26 cellular contexts compared by ENCODE assay signal in genomic region chr16:31228206-31228605, GRCh38. TPM values are rescaled to one million over a fixed set of nuclear protein-coding genes. Genes with fewer than 3 reads are reported as not detected.
DNase-seq lines count a peak whose midpoint lies in the region; ATAC-seq, FAIRE-seq and TF ChIP-seq lines count a peak whose summit lies in the region.
"Had no signal": no experiment of that assay in that cellular context is flagged by ENCODE, and none has a peak within 500 bp of the region (broad histone marks: within the 10 kb centered on the region; RNA-seq: fewer than 3 reads in every experiment).

No MANE protein-coding gene starts in this region.

- H3K4me1 ChIP-seq in HepG2 (ENCODE audit: insufficient read depth, low read length), result no peaks in the 10 kb centered on the region
- H3K4me1 ChIP-seq in right lobe of liver, result no peaks in the 10 kb centered on the region
- no peaks in the 10 kb centered on the region for H3K4me1 ChIP-seq in psoas muscle
- H3K4me1 ChIP-seq: BE2C had no signal

- TF ChIP-seq EP300 in HepG2 (IDR thresholded peaks at IDR 0.05; ENCODE audit: low read depth in 2 of 2, low read length in 2 of 2) (no peak), HepG2 (CRISPR knock-in tag; IDR thresholded peaks at IDR 0.05; ENCODE audit: borderline replicate concordance) (no peak)

- DNase-seq in HepG2 (ENCODE audit: low spot score) (no peak), right lobe of liver (no peak), psoas muscle (no peak), hippocampal formation (lab: John Stamatoyannopoulos, UW) (no peak), NOMO-1 treated with DMSO at 0.1 percent for 48 hours (lab: John Stamatoyannopoulos, UW; ENCODE audit: unreplicated experiment) (no peak)
- no peak for DNase-seq in activated CD4-positive, alpha-beta T cell treated with anti-CD3 and anti-CD28 coated beads, Interleukin-2, amount 10 ng/mL, durations not matched to agents 7 days and 5 days
- DNase-seq: BE2C; CD4-positive, alpha-beta T cell; CD8-positive, alpha-beta memory T cell; DMS 273 treated with DMSO at 0.1 percent for 48 hours; DMS79; EL; GDM1; GM23248; H9; HFFc6 had no signal

- no TSS peak for BruUV-seq in HepG2 (replicated peaks; lab: Mats Ljungman, UMichigan)

- H3K9me3 ChIP-seq in HepG2 (ENCODE audit: low read length), result no peaks in the 10 kb centered on the region
- H3K9me3 ChIP-seq in right lobe of liver, result no peaks in the 10 kb centered on the region
- H3K9me3 ChIP-seq in psoas muscle, result no peaks in the 10 kb centered on the region
- H3K9me3 ChIP-seq: BE2C had no signal

- no peak overlapping the region for H3K9ac ChIP-seq in HepG2 (ENCODE audit: insufficient read depth, low read depth, low read length)
- H3K9ac ChIP-seq: BLaER1 treated with 17β-estradiol and CSF1 and Interleukin-3, amounts not matched to agents 10 nM and 100 nM; GM23248 had no signal

- no peak overlapping the region for H3K27ac Mint-ChIP-seq in activated CD4-positive, alpha-beta T cell treated with anti-CD3 and anti-CD28 coated beads, Interleukin-2, amount 10 ng/mL, durations not matched to agents 7 days and 5 days
- H3K27ac Mint-ChIP-seq: CD14-positive monocyte; CD4-positive, alpha-beta T cell; CD8-positive, alpha-beta memory T cell; H9; HFFc6 had no signal

- H3K4me3 Mint-ChIP-seq in activated CD4-positive, alpha-beta T cell treated with anti-CD3 and anti-CD28 coated beads, Interleukin-2, amount 10 ng/mL, durations not matched to agents 7 days and 5 days, result no peak overlapping the region
- H3K4me3 Mint-ChIP-seq: CD14-positive monocyte; CD4-positive, alpha-beta T cell; CD8-positive, alpha-beta memory T cell; H9; HFFc6 had no signal

- TF ChIP-seq POLR2A in HepG2 (IDR thresholded peaks at IDR 0.05; ENCODE audit: insufficient read depth in 1 of 2, low read depth in 2 of 2, low read length in 2 of 2) (no peak), right lobe of liver (IDR thresholded peaks at IDR 0.05) (no peak)

- no peaks in the 10 kb centered on the region for H3K36me3 ChIP-seq in HepG2 (replicated peaks in 1 of 2; ENCODE audit: control insufficient read depth in 1 of 2, insufficient read depth in 2 of 2, low read length in 2 of 2)
- no peaks in the 10 kb centered on the region for H3K36me3 ChIP-seq in right lobe of liver
- H3K36me3 ChIP-seq in psoas muscle (ENCODE audit: insufficient read depth in 1 of 2, low read depth in 1 of 2), result peaks cover 3 to 27% of the 10 kb centered on the region in 2 donors
- H3K36me3 ChIP-seq: BE2C; BLaER1 treated with 17β-estradiol and CSF1 and Interleukin-3, amounts not matched to agents 10 nM and 100 nM had no signal

- no peak overlapping the region for H3K4me2 ChIP-seq in HepG2 (ENCODE audit: low read depth, low read length)

- H3K36me3 Mint-ChIP-seq in activated CD4-positive, alpha-beta T cell treated with anti-CD3 and anti-CD28 coated beads, Interleukin-2, amount 10 ng/mL, durations not matched to agents 7 days and 5 days (ENCODE audit: low read depth), result no peaks in the 10 kb centered on the region
- H3K36me3 Mint-ChIP-seq: CD8-positive, alpha-beta memory T cell had no signal

- H4K20me1 ChIP-seq in HepG2 (ENCODE audit: insufficient read depth, low read length), result no peaks in the 10 kb centered on the region
- H4K20me1 ChIP-seq: BLaER1 treated with 17β-estradiol and CSF1 and Interleukin-3, amounts not matched to agents 10 nM and 100 nM had no signal

- no peak for TF ChIP-seq CTCF in HepG2 (CRISPR knock-in tag; IDR thresholded peaks at IDR 0.05)
- no peak for TF ChIP-seq CTCF in right lobe of liver (IDR thresholded peaks at IDR 0.05)
- no peak for TF ChIP-seq CTCF in psoas muscle (IDR thresholded peaks at IDR 0.05)

- no peaks in the 10 kb centered on the region for H3K9me3 Mint-ChIP-seq in activated CD4-positive, alpha-beta T cell treated with anti-CD3 and anti-CD28 coated beads, Interleukin-2, amount 10 ng/mL, durations not matched to agents 7 days and 5 days
- H3K9me3 Mint-ChIP-seq: CD4-positive, alpha-beta T cell; CD8-positive, alpha-beta memory T cell; HFFc6 had no signal

- H3K27ac ChIP-seq in HepG2 (ENCODE audit: extremely low read length, insufficient read depth, low read length), result no peak overlapping the region
- no peak overlapping the region for H3K27ac ChIP-seq in right lobe of liver
- H3K27ac ChIP-seq in psoas muscle, result no peak overlapping the region
- H3K27ac ChIP-seq: 22Rv1; BLaER1 treated with 17β-estradiol and CSF1 and Interleukin-3, amounts not matched to agents 10 nM and 100 nM; GM23248 had no signal

- no peaks in the 10 kb centered on the region for H3K79me2 ChIP-seq in HepG2 (ENCODE audit: insufficient read depth, low read length)

- 50% methylated on average over 4 of the region's 4 CpGs for WGBS in HepG2 (ENCODE audit: low lambda C conversion rate)
- no CpG with 5 or more reads among the region's 4 CpGs for WGBS in right lobe of liver (ENCODE audit: insufficient coverage, low coverage, low lambda C conversion rate, missing lambda C conversion rate)
- 94 to 97% (median 95%) methylated on average over 4 of the region's 4 CpGs for WGBS in psoas muscle, 3 donors

- H3K4me3 ChIP-seq in HepG2 (replicated peaks in 1 of 3; ENCODE audit: insufficient read depth in 1 of 3, low read depth in 2 of 3, low read length in 3 of 3) (no peak overlapping the region), right lobe of liver (no peak overlapping the region), psoas muscle (no peak overlapping the region)
- H3K4me3 ChIP-seq: BLaER1 treated with 17β-estradiol and CSF1 and Interleukin-3, amounts not matched to agents 10 nM and 100 nM; GM23248 had no signal

- intact Hi-C loops in HepG2 (cut with micrococcal nuclease; ENCODE audit: unreplicated experiment) (no loop called here), right lobe of liver (cut with DNase I) (loop anchor here in 1 of 2 donors (10.0 kb wide), 1 partner anchor 127 kb away; the partner anchor contains the start of gene ITGAX), psoas muscle (cut with DNase I) (no loop called here)

- no peak for FAIRE-seq in HepG2 (lab: Jason Lieb, UNC)
- FAIRE-seq: A204.1, D721Med, GM12891, H1 had no signal

- CTCF ChIA-PET in HepG2 (lab: Yijun Ruan, JAX; ENCODE audit: low intra/inter-chr PET ratio, low total read pairs), result no interaction called here
- CTCF ChIA-PET in activated CD4-positive, alpha-beta T cell treated with anti-CD3 and anti-CD28 coated beads, Interleukin-2, amount 10 ng/mL, durations not matched to agents 7 days and 5 days (lab: Charles Lee), result interaction anchor here (0.6 to 2.2 kb wide), 7 partner anchors 11 to 114 kb away, joined by 3 to 9 read pairs (median 3); partner anchors contain the start of gene PYDC1

- ATAC-seq in HepG2 (peak; percentile 60), right lobe of liver (no peak), esophagus mucosa (peak; percentile 32), psoas muscle (peak in 3 of 4 donors; percentile 29 to 45 (median 39))
- ATAC-seq: HCT116 had no signal

- in situ Hi-C loops in HepG2 (cut with HindIII; ENCODE audit: extremely low pct_ligation_motif_present, low pct_unique_long_range_greater_than_20kb), result no loop called here

- H3K27me3 Mint-ChIP-seq in activated CD4-positive, alpha-beta T cell treated with anti-CD3 and anti-CD28 coated beads, Interleukin-2, amount 10 ng/mL, durations not matched to agents 7 days and 5 days, result peaks cover 3% of the 10 kb centered on the region
- H3K27me3 Mint-ChIP-seq: CD4-positive, alpha-beta T cell had no signal

- no peak overlapping the region for H2AFZ ChIP-seq in HepG2 (ENCODE audit: low read length)
- H2AFZ ChIP-seq: GM23248 had no signal

- peaks cover 5 to 27% of the 10 kb centered on the region in 2 experiments; a peak in 4 of 5 replicates for H3K27me3 ChIP-seq in HepG2 (ENCODE audit: control insufficient read depth in 1 of 2, insufficient read depth in 2 of 2, low read length in 2 of 2)
- no peaks in the 10 kb centered on the region for H3K27me3 ChIP-seq in right lobe of liver
- H3K27me3 ChIP-seq in psoas muscle (ENCODE audit: insufficient read depth in 3 of 3, low read length in 2 of 3), result no peaks in the 10 kb centered on the region
- H3K27me3 ChIP-seq: BLaER1 treated with 17β-estradiol and CSF1 and Interleukin-3, amounts not matched to agents 10 nM and 100 nM had no signal

- TF ChIP-seq RAD21 in HepG2 (CRISPR knock-in tag; IDR thresholded peaks at IDR 0.05), result no peak

- no peaks in the 10 kb centered on the region for H3K4me1 Mint-ChIP-seq in activated CD4-positive, alpha-beta T cell treated with anti-CD3 and anti-CD28 coated beads, Interleukin-2, amount 10 ng/mL, durations not matched to agents 7 days and 5 days
- H3K4me1 Mint-ChIP-seq: CD8-positive, alpha-beta memory T cell had no signal

- POLR2A ChIA-PET in HepG2 (lab: Yijun Ruan, JAX), result no interaction called here
- POLR2A ChIA-PET in activated CD4-positive, alpha-beta T cell treated with anti-CD3 and anti-CD28 coated beads, Interleukin-2, amount 10 ng/mL, durations not matched to agents 7 days and 5 days (lab: Charles Lee), result no interaction called here

RNA-seq across cellular contexts. Expression of gene PYDC1, which starts 11.3 kb away (rescaled TPM):
- total RNA-seq in HepG2 (2016; rRNA removed; fragmentation: Illumina TruSeq; extraction: Trizol) (not detected in 2 replicates), right lobe of liver (not detected), esophagus mucosa (not detected), psoas muscle (not detected)
- total RNA-seq in HepG2 (2016; cell fraction: cytosol; rRNA removed; fragmentation: Illumina TruSeq; extraction: Trizol; ENCODE audit: low read depth), result not detected in 2 replicates
- total RNA-seq in HepG2 (2016; cell fraction: insoluble cytoplasmic fraction; rRNA removed; fragmentation: Illumina TruSeq; extraction: Trizol), result not detected in 2 replicates
- total RNA-seq in HepG2 (2016; cell fraction: membrane; rRNA removed; fragmentation: Illumina TruSeq; extraction: Trizol), result not detected in 2 replicates
- total RNA-seq in HepG2 (2016; cell fraction: nucleus; rRNA removed; fragmentation: Illumina TruSeq; extraction: Trizol), result not detected in 2 replicates
- polyA plus RNA-seq in HepG2 (2011; rRNA removed) (not detected in 2 replicates), psoas muscle (not detected)
- polyA plus RNA-seq in HepG2 (2011; cell fraction: cytosol; rRNA removed), result not detected in 2 replicates
- not detected in 2 replicates for polyA plus RNA-seq in HepG2 (2011; cell fraction: nucleus; rRNA removed)
- not detected in 2 replicates for polyA plus RNA-seq in HepG2 (2012)
- not detected in 2 replicates for polyA plus RNA-seq in HepG2 (2016; cell fraction: cytosol; fragmentation: Illumina TruSeq; extraction: Trizol; ENCODE audit: low read depth)
- not detected in 2 replicates for polyA plus RNA-seq in HepG2 (2016; cell fraction: insoluble cytoplasmic fraction; fragmentation: Illumina TruSeq; extraction: Trizol; ENCODE audit: low read depth)
- polyA plus RNA-seq in HepG2 (2016; cell fraction: membrane; fragmentation: Illumina TruSeq; extraction: Trizol; ENCODE audit: low read depth), result not detected in 2 replicates
- polyA plus RNA-seq in HepG2 (2016; cell fraction: nucleus; fragmentation: Illumina TruSeq; extraction: Trizol; ENCODE audit: insufficient read depth, low read depth), result not detected in 2 replicates
- not detected in 2 replicates for polyA minus RNA-seq in HepG2 (2011; rRNA and poly(A)+ RNA removed; ENCODE audit: low replicate concordance)
- not detected in 2 replicates for polyA minus RNA-seq in HepG2 (2011; cell fraction: cytosol; rRNA and poly(A)+ RNA removed)
- polyA minus RNA-seq in HepG2 (2011; cell fraction: nucleus; rRNA and poly(A)+ RNA removed), result not detected in 2 replicates
- total RNA-seq in activated CD4-positive, alpha-beta T cell treated with anti-CD3 and anti-CD28 coated beads, Interleukin-2, amount 10 ng/mL, durations not matched to agents 7 days and 5 days, result not detected
- total RNA-seq: CD4-positive, alpha-beta T cell; CD8-positive, alpha-beta memory T cell; GM23248; HFFc6 had no signal
- polyA plus RNA-seq: AG04450; CD14-positive monocyte; CD8-positive, alpha-beta memory T cell; GM23248 had no signal

RNA-seq across cellular contexts. Expression of gene TRIM72, which starts 14.3 kb away (rescaled TPM):
- total RNA-seq in HepG2 (2016; rRNA removed; fragmentation: Illumina TruSeq; extraction: Trizol) (not detected in 2 replicates), right lobe of liver (under 1 TPM in 1 of 6 experiments, not detected in 5; 0.06 TPM), esophagus mucosa (0.04 TPM), psoas muscle (100 to 1,000 TPM; 155 to 236 (median 229) TPM)
- total RNA-seq in HepG2 (2016; cell fraction: cytosol; rRNA removed; fragmentation: Illumina TruSeq; extraction: Trizol; ENCODE audit: low read depth), result not detected in 2 replicates
- total RNA-seq in HepG2 (2016; cell fraction: insoluble cytoplasmic fraction; rRNA removed; fragmentation: Illumina TruSeq; extraction: Trizol), result not detected in 2 replicates
- not detected in 2 replicates for total RNA-seq in HepG2 (2016; cell fraction: membrane; rRNA removed; fragmentation: Illumina TruSeq; extraction: Trizol)
- total RNA-seq in HepG2 (2016; cell fraction: nucleus; rRNA removed; fragmentation: Illumina TruSeq; extraction: Trizol), result not detected in 2 replicates
- polyA plus RNA-seq in HepG2 (2011; rRNA removed) (not detected in 2 replicates), psoas muscle (100 to 1,000 TPM in 1 of 3 donors, 10 to 100 TPM in 2; 62.9 to 132 (median 64.8) TPM)
- polyA plus RNA-seq in HepG2 (2011; cell fraction: cytosol; rRNA removed), result not detected in 2 replicates
- 0.05 TPM in 1 of 2 replicates, not detected in the other for polyA plus RNA-seq in HepG2 (2011; cell fraction: nucleus; rRNA removed)
- polyA plus RNA-seq in HepG2 (2012), result not detected in 2 replicates
- not detected in 2 replicates for polyA plus RNA-seq in HepG2 (2016; cell fraction: cytosol; fragmentation: Illumina TruSeq; extraction: Trizol; ENCODE audit: low read depth)
- polyA plus RNA-seq in HepG2 (2016; cell fraction: insoluble cytoplasmic fraction; fragmentation: Illumina TruSeq; extraction: Trizol; ENCODE audit: low read depth), result not detected in 2 replicates
- not detected in 2 replicates for polyA plus RNA-seq in HepG2 (2016; cell fraction: membrane; fragmentation: Illumina TruSeq; extraction: Trizol; ENCODE audit: low read depth)
- polyA plus RNA-seq in HepG2 (2016; cell fraction: nucleus; fragmentation: Illumina TruSeq; extraction: Trizol; ENCODE audit: insufficient read depth, low read depth), result not detected in 2 replicates
- polyA minus RNA-seq in HepG2 (2011; rRNA and poly(A)+ RNA removed; ENCODE audit: low replicate concordance), result 0.02 TPM in 1 of 2 replicates, not detected in the other
- polyA minus RNA-seq in HepG2 (2011; cell fraction: cytosol; rRNA and poly(A)+ RNA removed), result not detected in 2 replicates
- polyA minus RNA-seq in HepG2 (2011; cell fraction: nucleus; rRNA and poly(A)+ RNA removed), result not detected in 2 replicates
- total RNA-seq in activated CD4-positive, alpha-beta T cell treated with anti-CD3 and anti-CD28 coated beads, Interleukin-2, amount 10 ng/mL, durations not matched to agents 7 days and 5 days, result not detected
- total RNA-seq: CD8-positive, alpha-beta memory T cell; GM23248 had no signal
- polyA plus RNA-seq: AG04450; CD14-positive monocyte; CD8-positive, alpha-beta memory T cell; GM23248 had no signal

RNA-seq across cellular contexts. Expression of gene PYCARD, which starts 25.6 kb away (rescaled TPM):
- total RNA-seq in HepG2 (2016; rRNA removed; fragmentation: Illumina TruSeq; extraction: Trizol) (4.4 and 4.8 TPM in 2 replicates), right lobe of liver (10 to 100 TPM in 3 of 6 experiments, 1 to 10 TPM in 3; 5.7 to 14.9 (median 9.6) TPM), esophagus mucosa (75.6 TPM), psoas muscle (1 to 10 TPM; 2.6 to 3.2 (median 3.0) TPM)
- 3.8 and 4.5 TPM in 2 replicates for total RNA-seq in HepG2 (2016; cell fraction: cytosol; rRNA removed; fragmentation: Illumina TruSeq; extraction: Trizol; ENCODE audit: low read depth)
- total RNA-seq in HepG2 (2016; cell fraction: insoluble cytoplasmic fraction; rRNA removed; fragmentation: Illumina TruSeq; extraction: Trizol), result 3.7 and 4.7 TPM in 2 replicates
- 3.8 and 5.0 TPM in 2 replicates for total RNA-seq in HepG2 (2016; cell fraction: membrane; rRNA removed; fragmentation: Illumina TruSeq; extraction: Trizol)
- total RNA-seq in HepG2 (2016; cell fraction: nucleus; rRNA removed; fragmentation: Illumina TruSeq; extraction: Trizol), result 1.8 and 2.4 TPM in 2 replicates
- polyA plus RNA-seq in HepG2 (2011; rRNA removed) (6.0 and 9.2 TPM in 2 replicates), psoas muscle (1 to 10 TPM; 2.1 to 4.9 (median 3.4) TPM)
- polyA plus RNA-seq in HepG2 (2011; cell fraction: cytosol; rRNA removed), result 3.7 and 11.2 TPM in 2 replicates
- 7.2 and 9.7 TPM in 2 replicates for polyA plus RNA-seq in HepG2 (2011; cell fraction: nucleus; rRNA removed)
- polyA plus RNA-seq in HepG2 (2012), result 3.6 and 4.1 TPM in 2 replicates
- polyA plus RNA-seq in HepG2 (2016; cell fraction: cytosol; fragmentation: Illumina TruSeq; extraction: Trizol; ENCODE audit: low read depth), result 3.8 and 5.0 TPM in 2 replicates
- polyA plus RNA-seq in HepG2 (2016; cell fraction: insoluble cytoplasmic fraction; fragmentation: Illumina TruSeq; extraction: Trizol; ENCODE audit: low read depth), result 4.4 and 4.5 TPM in 2 replicates
- polyA plus RNA-seq in HepG2 (2016; cell fraction: membrane; fragmentation: Illumina TruSeq; extraction: Trizol; ENCODE audit: low read depth), result 2.7 and 3.2 TPM in 2 replicates
- polyA plus RNA-seq in HepG2 (2016; cell fraction: nucleus; fragmentation: Illumina TruSeq; extraction: Trizol; ENCODE audit: insufficient read depth, low read depth), result 0.87 and 3.1 TPM in 2 replicates
- polyA minus RNA-seq in HepG2 (2011; rRNA and poly(A)+ RNA removed; ENCODE audit: low replicate concordance), result 7.8 TPM in 1 of 2 replicates, not detected in the other
- polyA minus RNA-seq in HepG2 (2011; cell fraction: cytosol; rRNA and poly(A)+ RNA removed), result 2.7 and 4.6 TPM in 2 replicates
- 0.64 TPM in 1 of 2 replicates, not detected in the other for polyA minus RNA-seq in HepG2 (2011; cell fraction: nucleus; rRNA and poly(A)+ RNA removed)
- 10 to 100 TPM; 66.8 to 68.0 TPM for total RNA-seq in activated CD4-positive, alpha-beta T cell treated with anti-CD3 and anti-CD28 coated beads, Interleukin-2, amount 10 ng/mL, durations not matched to agents 7 days and 5 days

RNA-seq across cellular contexts. Expression of gene ITGAM, which starts 31.6 kb away (rescaled TPM):
- total RNA-seq in HepG2 (2016; rRNA removed; fragmentation: Illumina TruSeq; extraction: Trizol) (0.11 and 0.20 TPM in 2 replicates), right lobe of liver (10 to 100 TPM in 1 of 6 experiments, 1 to 10 TPM in 5; 2.7 to 11.6 (median 4.3) TPM), esophagus mucosa (0.96 TPM), psoas muscle (1 to 10 TPM; 3.2 to 5.9 (median 3.9) TPM)
- total RNA-seq in HepG2 (2016; cell fraction: cytosol; rRNA removed; fragmentation: Illumina TruSeq; extraction: Trizol; ENCODE audit: low read depth), result not detected in 2 replicates
- total RNA-seq in HepG2 (2016; cell fraction: insoluble cytoplasmic fraction; rRNA removed; fragmentation: Illumina TruSeq; extraction: Trizol), result 0.09 TPM in 1 of 2 replicates, not detected in the other
- not detected in 2 replicates for total RNA-seq in HepG2 (2016; cell fraction: membrane; rRNA removed; fragmentation: Illumina TruSeq; extraction: Trizol)
- total RNA-seq in HepG2 (2016; cell fraction: nucleus; rRNA removed; fragmentation: Illumina TruSeq; extraction: Trizol), result not detected in 2 replicates
- polyA plus RNA-seq in HepG2 (2011; rRNA removed) (0.01 and 0.09 TPM in 2 replicates), psoas muscle (1 to 10 TPM in 2 of 3 donors, under 1 TPM in 1; 0.52 to 2.5 (median 1.4) TPM)
- polyA plus RNA-seq in HepG2 (2011; cell fraction: cytosol; rRNA removed), result 0.05 and 0.11 TPM in 2 replicates
- 0.14 and 1.0 TPM in 2 replicates for polyA plus RNA-seq in HepG2 (2011; cell fraction: nucleus; rRNA removed)
- polyA plus RNA-seq in HepG2 (2012), result not detected in 2 replicates
- not detected in 2 replicates for polyA plus RNA-seq in HepG2 (2016; cell fraction: cytosol; fragmentation: Illumina TruSeq; extraction: Trizol; ENCODE audit: low read depth)
- polyA plus RNA-seq in HepG2 (2016; cell fraction: insoluble cytoplasmic fraction; fragmentation: Illumina TruSeq; extraction: Trizol; ENCODE audit: low read depth), result not detected in 2 replicates
- polyA plus RNA-seq in HepG2 (2016; cell fraction: membrane; fragmentation: Illumina TruSeq; extraction: Trizol; ENCODE audit: low read depth), result not detected in 2 replicates
- not detected in 2 replicates for polyA plus RNA-seq in HepG2 (2016; cell fraction: nucleus; fragmentation: Illumina TruSeq; extraction: Trizol; ENCODE audit: insufficient read depth, low read depth)
- not detected in 2 replicates for polyA minus RNA-seq in HepG2 (2011; rRNA and poly(A)+ RNA removed; ENCODE audit: low replicate concordance)
- polyA minus RNA-seq in HepG2 (2011; cell fraction: cytosol; rRNA and poly(A)+ RNA removed), result not detected in 2 replicates
- polyA minus RNA-seq in HepG2 (2011; cell fraction: nucleus; rRNA and poly(A)+ RNA removed), result not detected in 2 replicates
- 10 to 100 TPM; 22.0 to 22.6 TPM for total RNA-seq in activated CD4-positive, alpha-beta T cell treated with anti-CD3 and anti-CD28 coated beads, Interleukin-2, amount 10 ng/mL, durations not matched to agents 7 days and 5 days
- total RNA-seq: GM23248, HFFc6 had no signal
- polyA plus RNA-seq: AG04450, GM23248 had no signal

RNA-seq across cellular contexts. Expression of gene FUS, which starts 48.3 kb away (rescaled TPM):
- total RNA-seq in HepG2 (2016; rRNA removed; fragmentation: Illumina TruSeq; extraction: Trizol) (64.8 and 68.1 TPM in 2 replicates), right lobe of liver (10 to 100 TPM; 18.7 to 69.7 (median 40.4) TPM), esophagus mucosa (127 TPM), psoas muscle (100 to 1,000 TPM; 133 to 246 (median 160) TPM)
- 132 and 135 TPM in 2 replicates for total RNA-seq in HepG2 (2016; cell fraction: cytosol; rRNA removed; fragmentation: Illumina TruSeq; extraction: Trizol; ENCODE audit: low read depth)
- total RNA-seq in HepG2 (2016; cell fraction: insoluble cytoplasmic fraction; rRNA removed; fragmentation: Illumina TruSeq; extraction: Trizol), result 65.7 and 69.2 TPM in 2 replicates
- 107 and 110 TPM in 2 replicates for total RNA-seq in HepG2 (2016; cell fraction: membrane; rRNA removed; fragmentation: Illumina TruSeq; extraction: Trizol)
- total RNA-seq in HepG2 (2016; cell fraction: nucleus; rRNA removed; fragmentation: Illumina TruSeq; extraction: Trizol), result 164 and 176 TPM in 2 replicates
- polyA plus RNA-seq in HepG2 (2011; rRNA removed) (168 and 176 TPM in 2 replicates), psoas muscle (100 to 1,000 TPM; 117 to 185 (median 159) TPM)
- polyA plus RNA-seq in HepG2 (2011; cell fraction: cytosol; rRNA removed), result 81.1 and 83.9 TPM in 2 replicates
- 401 and 461 TPM in 2 replicates for polyA plus RNA-seq in HepG2 (2011; cell fraction: nucleus; rRNA removed)
- 485 and 576 TPM in 2 replicates for polyA plus RNA-seq in HepG2 (2012)
- polyA plus RNA-seq in HepG2 (2016; cell fraction: cytosol; fragmentation: Illumina TruSeq; extraction: Trizol; ENCODE audit: low read depth), result 70.9 and 79.9 TPM in 2 replicates
- polyA plus RNA-seq in HepG2 (2016; cell fraction: insoluble cytoplasmic fraction; fragmentation: Illumina TruSeq; extraction: Trizol; ENCODE audit: low read depth), result 475 and 565 TPM in 2 replicates
- polyA plus RNA-seq in HepG2 (2016; cell fraction: membrane; fragmentation: Illumina TruSeq; extraction: Trizol; ENCODE audit: low read depth), result 78.4 and 96.5 TPM in 2 replicates
- polyA plus RNA-seq in HepG2 (2016; cell fraction: nucleus; fragmentation: Illumina TruSeq; extraction: Trizol; ENCODE audit: insufficient read depth, low read depth), result 1,051 and 1,103 TPM in 2 replicates
- polyA minus RNA-seq in HepG2 (2011; rRNA and poly(A)+ RNA removed; ENCODE audit: low replicate concordance), result 149 and 213 TPM in 2 replicates
- 117 and 135 TPM in 2 replicates for polyA minus RNA-seq in HepG2 (2011; cell fraction: cytosol; rRNA and poly(A)+ RNA removed)
- polyA minus RNA-seq in HepG2 (2011; cell fraction: nucleus; rRNA and poly(A)+ RNA removed), result 379 and 413 TPM in 2 replicates
- total RNA-seq in activated CD4-positive, alpha-beta T cell treated with anti-CD3 and anti-CD28 coated beads, Interleukin-2, amount 10 ng/mL, durations not matched to agents 7 days and 5 days, result 100 to 1,000 TPM; 552 to 581 TPM

Comparison
In these comparisons a context has a peak if more than half of its experiments do, and no peak if none do; other contexts are left out.
1. ATAC-seq: peak in HepG2 (single experiment), esophagus mucosa (single experiment) and psoas muscle (3 of 4); none in right lobe of liver (0 of 4).
2. RNA of gene TRIM72, which starts 14.3 kb away (total RNA-seq): 155 to 236 TPM in psoas muscle; 0.04 TPM in esophagus mucosa (single experiment), not detected in activated CD4-positive, alpha-beta T cell treated with anti-CD3 and anti-CD28 coated beads, Interleukin-2, amount 10 ng/mL, durations not matched to agents 7 days and 5 days, not detected in HepG2 and 0.06 TPM in right lobe of liver; every median in the first group is over 100 times any median in the second.